ENCODE assay signal across 1 cellular context in genomic region chr1:154982897-154983648, GRCh38.
A peak's percentile ranks its signal among the peaks of the same experiment; 100 is the strongest.
TF ChIP-seq lines count a peak whose summit lies in the region.

TSS of gene FLAD1 (plus strand) at chr1:154983344. CDS start at chr1:154983695, 351 bp downstream.

TF ChIP-seq in HepG2, 621 proteins besides CTCF, POLR2A, EP300 and RAD21 (continued from another document and continues in another):
- TF ChIP-seq USF2 (IDR thresholded peaks at IDR 0.05; ENCODE audit: low read depth, low read length) (peak; percentile 78), USF2 (CRISPR knock-in tag; IDR thresholded peaks at IDR 0.05; ENCODE audit: borderline replicate concordance) (peak; percentile 93; the same call in 1 of the 2 replicates), GABPA (IDR thresholded peaks at IDR 0.05; ENCODE audit: low read depth, low read length) (peak; percentile 78), GABPA (CRISPR knock-in tag; IDR thresholded peaks at IDR 0.05; ENCODE audit: low read depth) (peak; percentile 96), MEF2D (CRISPR knock-in tag; IDR thresholded peaks at IDR 0.05) (peak; percentile 31; the same call in 1 of the 2 replicates), NFYB (CRISPR knock-in tag; IDR thresholded peaks at IDR 0.05) (peak; percentile 100), ZNF501 (CRISPR knock-in tag; IDR thresholded peaks at IDR 0.05) (peak; percentile 92), HBP1 (CRISPR knock-in tag; IDR thresholded peaks at IDR 0.05; ENCODE audit: low read depth) (peak; percentile 57; the same call in 1 of the 2 replicates), RFX1 (IDR thresholded peaks at IDR 0.05) (no peak), ATF2 (CRISPR knock-in tag; IDR thresholded peaks at IDR 0.05) (peak; percentile 14; the same call in 1 of the 2 replicates), ZNF430 (CRISPR knock-in tag; IDR thresholded peaks at IDR 0.05) (0 out of 2 replicates have a peak, but pooled peaks have one; percentile 20), ZNF224 (CRISPR knock-in tag; IDR thresholded peaks at IDR 0.05) (0 out of 2 replicates have a peak, but pooled peaks have one; percentile 15), ZNF138 (CRISPR knock-in tag; IDR thresholded peaks at IDR 0.05; ENCODE audit: low read depth) (no peak), KAT7 (CRISPR knock-in tag; IDR thresholded peaks at IDR 0.05; ENCODE audit: borderline replicate concordance) (0 out of 2 replicates have a peak, but pooled peaks have one; percentile 34), IRF2 (CRISPR knock-in tag; IDR thresholded peaks at IDR 0.05) (peak; percentile 78), ASH2L (IDR thresholded peaks at IDR 0.05; ENCODE audit: insufficient read length, low read depth, low read length) (peak; percentile 84), CENPX (CRISPR knock-in tag; IDR thresholded peaks at IDR 0.05) (no peak), MED8 (CRISPR knock-in tag; IDR thresholded peaks at IDR 0.05; ENCODE audit: insufficient replicate concordance) (peak; percentile 74), TFE3 (CRISPR knock-in tag; IDR thresholded peaks at IDR 0.05) (peak; percentile 74), ZNF777 (CRISPR knock-in tag; IDR thresholded peaks at IDR 0.05) (0 out of 2 replicates have a peak, but pooled peaks have one; percentile 28), SIN3B (IDR thresholded peaks at IDR 0.05; ENCODE audit: low read length) (no peak), TMF1 (CRISPR knock-in tag; IDR thresholded peaks at IDR 0.05; ENCODE audit: low read depth) (no peak), NONO (IDR thresholded peaks at IDR 0.05) (no peak), NONO (CRISPR knock-in tag; conservative IDR thresholded peaks at IDR 0.05) (peak; percentile 75), SALL2 (CRISPR knock-in tag; IDR thresholded peaks at IDR 0.05) (peak; percentile 78; the same call in 1 of the 2 replicates), ZNF704 (CRISPR knock-in tag; IDR thresholded peaks at IDR 0.05; ENCODE audit: borderline replicate concordance) (no peak), SP5 (CRISPR knock-in tag; IDR thresholded peaks at IDR 0.05; ENCODE audit: borderline replicate concordance, low read depth) (peak; percentile 46; the same call in 1 of the 2 replicates), ZFP91 (CRISPR knock-in tag; IDR thresholded peaks at IDR 0.05; ENCODE audit: borderline replicate concordance) (peak; percentile 77; the same call in 1 of the 2 replicates), KMT2A (CRISPR knock-in tag; IDR thresholded peaks at IDR 0.05) (peak; percentile 74; the same call in 1 of the 2 replicates), ATF4 (CRISPR knock-in tag; IDR thresholded peaks at IDR 0.05) (0 out of 4 replicates have a peak, but pooled peaks of 1 of the 2 experiments have one; percentile 45), POLR2AphosphoS5 (IDR thresholded peaks at IDR 0.05; ENCODE audit: low read depth, low read length) (peak; percentile 74), ARID2 (CRISPR knock-in tag; IDR thresholded peaks at IDR 0.05; ENCODE audit: borderline replicate concordance) (peak; percentile 32; the same call in 1 of the 2 replicates), IRX3 (CRISPR knock-in tag; IDR thresholded peaks at IDR 0.05; ENCODE audit: borderline replicate concordance, low read depth) (peak; percentile 58; the same call in 1 of the 2 replicates), ATF7-NPFF (CRISPR knock-in tag; IDR thresholded peaks at IDR 0.05; ENCODE audit: low read depth) (peak; percentile 47; the same call in 1 of the 2 replicates), ZBTB34 (CRISPR knock-in tag; IDR thresholded peaks at IDR 0.05) (peak; percentile 40; the same call in 1 of the 2 replicates), NKX3-1 (CRISPR knock-in tag; IDR thresholded peaks at IDR 0.05) (peak; percentile 75; the same call in 1 of the 2 replicates), DRAP1 (CRISPR knock-in tag; IDR thresholded peaks at IDR 0.05) (peak; percentile 42; the same call in 1 of the 2 replicates), KLF13 (CRISPR knock-in tag; IDR thresholded peaks at IDR 0.05) (no peak), ZNF639 (CRISPR knock-in tag; conservative IDR thresholded peaks at IDR 0.05) (peak; percentile 29; the same call in 1 of the 2 replicates), ZBTB43 (CRISPR knock-in tag; conservative IDR thresholded peaks at IDR 0.05) (peak; percentile 56; the same call in 1 of the 2 replicates), PLRG1 (conservative IDR thresholded peaks at IDR 0.05) (no peak), SP2 (CRISPR knock-in tag; IDR thresholded peaks at IDR 0.05) (peak; percentile 99), FOSL2 (CRISPR knock-in tag; IDR thresholded peaks at IDR 0.05) (peak; percentile 11; the same call in 1 of the 2 replicates), ZNF710 (CRISPR knock-in tag; IDR thresholded peaks at IDR 0.05; ENCODE audit: borderline replicate concordance) (peak; percentile 78; the same call in 1 of the 2 replicates)
